Comparison of ENCODE assay signal across 27 cellular contexts in the genomic region with DNA sequence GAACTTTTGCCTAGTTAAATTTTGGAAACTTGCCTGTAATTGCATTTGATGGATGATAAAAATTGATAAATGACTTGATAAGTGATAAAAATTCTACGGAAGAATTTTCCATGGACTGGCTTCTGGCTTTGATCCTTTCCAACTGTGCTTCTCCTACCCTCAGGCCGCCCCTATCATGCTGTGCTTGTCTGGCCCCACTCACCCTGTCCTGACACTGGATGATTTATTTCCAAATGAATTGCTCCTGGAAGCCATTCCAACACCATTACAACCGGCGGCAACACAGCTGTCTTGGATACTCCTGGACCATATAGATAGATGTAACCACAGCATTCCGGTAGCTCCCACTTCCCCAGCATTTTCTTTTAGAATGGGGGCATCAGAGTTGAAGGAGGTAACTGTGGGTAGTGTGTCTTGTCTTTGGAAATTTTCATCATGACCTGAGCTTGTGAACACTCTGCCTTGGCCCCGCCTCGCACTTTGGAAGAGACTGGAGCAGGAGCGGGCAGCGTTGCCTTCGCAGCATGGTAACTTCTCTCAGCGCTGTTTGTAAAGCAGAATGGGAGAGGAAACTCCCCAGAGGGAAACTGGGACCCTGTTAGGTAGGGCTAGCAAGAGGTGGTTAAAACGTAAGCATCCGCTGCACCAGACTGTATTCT.
A peak's percentile ranks its signal among the peaks of the same experiment; 100 is the strongest.
DNase-seq lines count a peak whose midpoint lies in the region; ATAC-seq and TF ChIP-seq lines count a peak whose summit lies in the region.
"Had no signal": no experiment of that assay in that cellular context is flagged by ENCODE, and none has a peak within 500 bp of the region (broad histone marks: within the 10 kb centered on the region; RNA-seq: fewer than 3 reads in every experiment).

No MANE protein-coding gene starts in this region.

- H3K27me3 Mint-ChIP-seq in endothelial cell (ENCODE audit: unreplicated experiment) = peaks cover 5% of the 10 kb centered on the region
- H3K27me3 Mint-ChIP-seq: activated CD4-positive, alpha-beta T cell treated with anti-CD3 and anti-CD28 coated beads for 36 hours; activated CD8-positive, alpha-beta T cell treated with anti-CD3 and anti-CD28 coated beads for 36 hours; activated naive CD4-positive, alpha-beta T cell treated with anti-CD3 and anti-CD28 coated beads, Interleukin-2, amount 10 ng/mL, durations not matched to agents 7 days and 5 days; natural killer cell treated with Interleukin-12 subunit alpha and Interleukin-12 subunit beta and Interleukin-15 and Interleukin-18, amount 100 ng/mL, for 72 hours; stimulated activated naive CD8-positive, alpha-beta T cell treated with anti-CD3 and anti-CD28 coated beads, Interleukin-15, Interleukin-2, amounts not matched to agents 100 ng/mL and 50 ng/mL, for 24 hours had no signal

- no peaks in the 10 kb centered on the region for H3K4me1 Mint-ChIP-seq in endothelial cell (ENCODE audit: unreplicated experiment)

- H3K9me3 Mint-ChIP-seq in endothelial cell (ENCODE audit: unreplicated experiment) = no peaks in the 10 kb centered on the region
- H3K9me3 Mint-ChIP-seq: activated CD8-positive, alpha-beta T cell treated with anti-CD3 and anti-CD28 coated beads for 36 hours; stimulated activated naive CD8-positive, alpha-beta T cell treated with anti-CD3 and anti-CD28 coated beads, Interleukin-15, Interleukin-2, amounts not matched to agents 100 ng/mL and 50 ng/mL, for 24 hours had no signal

- H3K4me3 ChIP-seq in gastroesophageal sphincter = no peak overlapping the region
- no peak overlapping the region for H3K4me3 ChIP-seq in gastrocnemius medialis
- H3K4me3 ChIP-seq: heart right ventricle, mucosa of descending colon, testis had no signal

- WGBS in gastroesophageal sphincter (ENCODE audit: low coverage in 1 of 2), 2 donors = 24 to 28% methylated on average over 4 of the region's 13 CpGs

- H3K4me3 Mint-ChIP-seq in endothelial cell (ENCODE audit: unreplicated experiment) = no peak overlapping the region
- H3K4me3 Mint-ChIP-seq: activated CD4-positive, alpha-beta T cell treated with anti-CD3 and anti-CD28 coated beads for 36 hours; activated CD8-positive, alpha-beta T cell treated with anti-CD3 and anti-CD28 coated beads for 36 hours; activated naive CD4-positive, alpha-beta T cell treated with anti-CD3 and anti-CD28 coated beads, Interleukin-2, amount 10 ng/mL, durations not matched to agents 7 days and 5 days; natural killer cell treated with Interleukin-12 subunit alpha and Interleukin-12 subunit beta and Interleukin-15 and Interleukin-18, amount 100 ng/mL, for 72 hours; stimulated activated naive CD8-positive, alpha-beta T cell treated with anti-CD3 and anti-CD28 coated beads, Interleukin-15, Interleukin-2, amounts not matched to agents 100 ng/mL and 50 ng/mL, for 24 hours had no signal

- peaks cover 2% of the 10 kb centered on the region for H3K36me3 Mint-ChIP-seq in endothelial cell (ENCODE audit: low read depth, unreplicated experiment)

- peak; percentile 19 for DNase-seq in NCI-H2227 (lab: John Stamatoyannopoulos, UW; ENCODE audit: unreplicated experiment)
- no peak for DNase-seq in NCI-H2227 treated with DMSO at 0.1 percent for 48 hours (lab: John Stamatoyannopoulos, UW)
- DNase-seq in NCI-H69 (lab: John Stamatoyannopoulos, UW) = peak; percentile 82
- DNase-seq in gastrocnemius medialis = no peak
- no peak for DNase-seq in left lobe of liver (ENCODE audit: low spot score)
- no peak for DNase-seq in endothelial cell (ENCODE audit: low spot score)
- DNase-seq: activated CD4-positive, alpha-beta T cell treated with anti-CD3 and anti-CD28 coated beads for 36 hours; activated CD8-positive, alpha-beta memory T cell treated with anti-CD3 and anti-CD28 coated beads, Interleukin-2, amount 50 U/mL, for 48 hours; activated CD8-positive, alpha-beta T cell treated with anti-CD3 and anti-CD28 coated beads for 36 hours; activated naive CD4-positive, alpha-beta T cell treated with anti-CD3 and anti-CD28 coated beads, Interleukin-2, amount 10 ng/mL, durations not matched to agents 7 days and 5 days; DMS79; GDM1; HCEC 1CT; heart right ventricle; kidney; mucosa of descending colon; NCI-H774; stimulated activated CD4-positive, alpha-beta T cell treated with anti-CD3 and anti-CD28 coated beads, Interleukin-1b, Interleukin-23, amount 100 ng/mL, for 48 hours; T1000; testis had no signal

- ATAC-seq in gastroesophageal sphincter (peak; percentile 25), gastrocnemius medialis (peak; percentile 43 to 63), left lobe of liver (no peak), GM18517 (IDR thresholded peaks at IDR 0.05; ENCODE audit: unreplicated experiment) (no peak)
- ATAC-seq: activated CD4-positive, alpha-beta T cell treated with anti-CD3 and anti-CD28 coated beads for 36 hours; activated CD8-positive, alpha-beta T cell treated with anti-CD3 and anti-CD28 coated beads for 36 hours; mucosa of descending colon; natural killer cell treated with Interleukin-12 subunit alpha and Interleukin-12 subunit beta and Interleukin-15 and Interleukin-18, amount 100 ng/mL, for 72 hours; Panc1 had no signal

- TF ChIP-seq CTCF in gastroesophageal sphincter (IDR thresholded peaks at IDR 0.05) = no peak
- TF ChIP-seq CTCF in gastrocnemius medialis (IDR thresholded peaks at IDR 0.05 in 4 of 5, conservative IDR thresholded peaks at IDR 0.05 in 1 of 5) = no peak
- TF ChIP-seq CTCF in endothelial cell (IDR thresholded peaks at IDR 0.05; ENCODE audit: unreplicated experiment) = no peak

- TF ChIP-seq POLR2A in gastroesophageal sphincter (IDR thresholded peaks at IDR 0.05) = no peak
- no peak for TF ChIP-seq POLR2A in gastrocnemius medialis (IDR thresholded peaks at IDR 0.05)

- H3K27ac ChIP-seq in gastroesophageal sphincter (no peak overlapping the region), gastrocnemius medialis (peak overlapping the region in 3 of 4 donors; percentile 22 to 47 (median 35))
- H3K27ac ChIP-seq: epithelial cell of prostate, heart right ventricle, testis, VCaP had no signal

- no peaks in the 10 kb centered on the region for H3K36me3 ChIP-seq in gastroesophageal sphincter
- no peaks in the 10 kb centered on the region for H3K36me3 ChIP-seq in gastrocnemius medialis
- H3K36me3 ChIP-seq: heart right ventricle had no signal

- intact Hi-C loops in gastrocnemius medialis (cut with DNase I; ENCODE audit: low total_unique reads) = no loop called here

- H3K27me3 ChIP-seq in gastroesophageal sphincter (no peaks in the 10 kb centered on the region), gastrocnemius medialis (no peaks in the 10 kb centered on the region)
- H3K27me3 ChIP-seq: heart right ventricle, testis had no signal

- H3K4me1 ChIP-seq in gastroesophageal sphincter (no peaks in the 10 kb centered on the region), gastrocnemius medialis (peaks cover 0 to 2% of the 10 kb centered on the region in 2 donors)
- H3K4me1 ChIP-seq: heart right ventricle, testis had no signal

- in situ Hi-C loops in gastrocnemius medialis (cut with MboI; ENCODE audit: low sequenced_read_pairs in 4 of 4) = no loop called here

- H3K9me3 ChIP-seq in gastroesophageal sphincter (no peaks in the 10 kb centered on the region), gastrocnemius medialis (no peaks in the 10 kb centered on the region)
- H3K9me3 ChIP-seq: heart right ventricle, mucosa of descending colon, testis had no signal

- no peak overlapping the region for H3K27ac Mint-ChIP-seq in endothelial cell (ENCODE audit: unreplicated experiment)
- H3K27ac Mint-ChIP-seq: activated CD4-positive, alpha-beta T cell treated with anti-CD3 and anti-CD28 coated beads for 36 hours; activated CD8-positive, alpha-beta T cell treated with anti-CD3 and anti-CD28 coated beads for 36 hours; activated naive CD4-positive, alpha-beta T cell treated with anti-CD3 and anti-CD28 coated beads, Interleukin-2, amount 10 ng/mL, durations not matched to agents 7 days and 5 days; natural killer cell treated with Interleukin-12 subunit alpha and Interleukin-12 subunit beta and Interleukin-15 and Interleukin-18, amount 100 ng/mL, for 72 hours; stimulated activated naive CD8-positive, alpha-beta T cell treated with anti-CD3 and anti-CD28 coated beads, Interleukin-15, Interleukin-2, amounts not matched to agents 100 ng/mL and 50 ng/mL, for 24 hours had no signal

- TF ChIP-seq EP300 in gastroesophageal sphincter (IDR thresholded peaks at IDR 0.05) = no peak

Comparison
In these comparisons a context has a peak if more than half of its experiments do, and no peak if none do; other contexts are left out.
1. DNase-seq: peak in NCI-H2227 (single experiment) and NCI-H69 (single experiment); none in NCI-H2227 treated with DMSO at 0.1 percent for 48 hours (single experiment), gastrocnemius medialis (0 of 2), left lobe of liver (single experiment) and endothelial cell (single experiment).
2. ATAC-seq: peak in gastroesophageal sphincter (single experiment) and gastrocnemius medialis (2 of 2); none in left lobe of liver (single experiment) and GM18517 (single experiment).
3. H3K27ac ChIP-seq: peak in gastrocnemius medialis (3 of 4); none in gastroesophageal sphincter (0 of 4).